Comparison of ENCODE assay signal across 28 cellular contexts in the genomic region with DNA sequence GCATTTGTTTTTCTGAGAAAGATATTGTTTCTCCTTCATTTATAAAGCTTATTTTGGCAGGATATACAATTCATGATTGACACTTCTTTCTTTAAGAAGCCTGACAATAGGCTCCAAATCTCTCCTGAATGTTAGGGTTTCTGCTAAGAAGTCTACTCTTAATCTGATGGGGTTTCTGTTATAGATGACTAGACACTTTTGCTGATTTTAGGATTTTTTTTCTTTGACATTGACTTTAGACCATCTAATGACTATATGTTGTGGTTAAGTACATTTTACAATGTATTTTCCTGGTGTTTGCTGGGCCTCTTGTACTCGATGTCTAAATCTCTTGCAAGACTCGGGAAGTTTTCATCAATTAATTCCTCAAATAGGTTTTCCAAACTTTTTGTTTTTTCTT.
"Had no signal": no experiment of that assay in that cellular context is flagged by ENCODE, and none has a peak within 500 bp of the region (broad histone marks: within the 10 kb centered on the region; RNA-seq: fewer than 3 reads in every experiment).

No MANE protein-coding gene starts in this region.

- H3K36me3 ChIP-seq: colonic mucosa, esophagus muscularis mucosa, esophagus squamous epithelium, gastrocnemius medialis, gastroesophageal sphincter, heart left ventricle, heart right ventricle had no signal

- DNase-seq: colonic mucosa; cortex of kidney; dermis blood vessel endothelial cell; dorsolateral prefrontal cortex; effector CD4-positive, alpha-beta T cell; effector CD8-positive, alpha-beta T cell; effector memory CD4-positive, alpha-beta T cell; effector memory CD8-positive, alpha-beta T cell; endodermal cell; erythroblast; esophagus squamous epithelium; foreskin fibroblast; foreskin keratinocyte; foreskin melanocyte; gastrocnemius medialis; glutamatergic neuron; head of caudate nucleus; heart left ventricle; heart right ventricle had no signal

- H3K4me3 ChIP-seq: colonic mucosa, coronary artery, dorsolateral prefrontal cortex, esophagus muscularis mucosa, esophagus squamous epithelium, gastrocnemius medialis, gastroesophageal sphincter, heart left ventricle, heart right ventricle had no signal

- H3K27me3 ChIP-seq: colonic mucosa, dorsolateral prefrontal cortex, esophagus muscularis mucosa, esophagus squamous epithelium, foreskin keratinocyte, gastrocnemius medialis, gastroesophageal sphincter, heart left ventricle, heart right ventricle had no signal

- FAIRE-seq: colon, endometrium, endothelial cell of umbilical vein, frontal cortex had no signal

- ATAC-seq: effector memory CD8-positive, alpha-beta T cell; esophagus mucosa; foreskin keratinocyte; gastrocnemius medialis; gastroesophageal sphincter; heart left ventricle; heart right ventricle had no signal

- H3K27ac ChIP-seq: colonic mucosa, coronary artery, dorsolateral prefrontal cortex, epithelial cell of prostate, esophagus muscularis mucosa, esophagus squamous epithelium, foreskin keratinocyte, gastrocnemius medialis, gastroesophageal sphincter, heart left ventricle, heart right ventricle had no signal

- H3K4me1 ChIP-seq: colonic mucosa, esophagus muscularis mucosa, esophagus squamous epithelium, foreskin keratinocyte, gastrocnemius medialis, gastroesophageal sphincter, heart left ventricle, heart right ventricle had no signal

- H3K9me3 ChIP-seq: colonic mucosa, esophagus muscularis mucosa, gastrocnemius medialis had no signal
